In the genomic region with DNA sequence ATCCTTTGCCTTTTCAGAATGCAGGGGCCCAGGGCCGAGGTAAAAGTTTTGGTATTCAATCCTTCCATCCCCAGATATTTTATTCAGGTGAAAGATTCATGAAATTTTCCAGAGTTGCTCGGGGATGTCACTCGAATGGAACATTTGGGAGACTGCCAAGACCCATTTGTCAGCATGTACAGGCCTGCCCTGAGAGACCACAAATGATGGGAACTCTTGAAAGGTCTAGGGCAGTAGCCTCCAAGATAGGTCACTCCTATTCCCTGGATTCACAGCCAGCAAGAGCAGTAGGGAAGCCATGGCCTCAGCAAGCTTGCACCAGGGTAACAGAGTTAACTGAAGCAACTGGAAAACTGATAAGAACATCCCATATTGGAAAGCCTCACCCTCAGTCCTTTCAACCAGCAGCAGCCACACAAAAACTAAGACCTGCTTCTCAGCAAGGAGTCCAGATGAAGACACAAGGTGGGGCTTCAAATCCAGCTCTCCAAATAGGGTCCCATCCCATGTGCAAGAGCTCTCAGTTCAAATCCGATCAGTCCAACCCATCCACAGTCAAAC, we compare ENCODE assay signal across 27 cellular contexts. TPM values are rescaled to one million over a fixed set of nuclear protein-coding genes. Genes with fewer than 3 reads are reported as not detected.
A peak's percentile ranks its signal among the peaks of the same experiment; 100 is the strongest.
DNase-seq lines count a peak whose midpoint lies in the region; ATAC-seq and TF ChIP-seq lines count a peak whose summit lies in the region.
"Had no signal": no experiment of that assay in that cellular context is flagged by ENCODE, and none has a peak within 500 bp of the region (broad histone marks: within the 10 kb centered on the region; RNA-seq: fewer than 3 reads in every experiment).

No MANE protein-coding gene starts in this region.

- H3K4me1 ChIP-seq in RWPE2 (ENCODE audit: insufficient read depth, poor library complexity, severe bottlenecking), result no peaks in the 10 kb centered on the region
- H3K4me1 ChIP-seq: breast epithelium had no signal

- no peaks in the 10 kb centered on the region for H3K27me3 Mint-ChIP-seq in activated T-cell treated with anti-CD3 and anti-CD28 coated beads, Interleukin-2, amount 50 U/mL, for 72 hours (ENCODE audit: low read depth)
- H3K27me3 Mint-ChIP-seq: activated CD4-positive, alpha-beta memory T cell treated with anti-CD3 and anti-CD28 coated beads, Interleukin-2, amount 10 ng/mL, durations not matched to agents 7 days and 5 days; activated naive CD4-positive, alpha-beta T cell treated with anti-CD3 and anti-CD28 coated beads, Interleukin-2, amount 50 U/mL, for 24 hours; stimulated activated naive B cell treated with anti-CD40 and anti-IgM and Interleukin-4, amounts not matched to agents 10 μg/mL and 1 μg/mL and 100 μg/mL, for 72 hours had no signal

- no peaks in the 10 kb centered on the region for H3K36me3 ChIP-seq in RWPE2 (ENCODE audit: low read depth)
- H3K36me3 ChIP-seq: breast epithelium had no signal

- DNase-seq in DMS 273 (lab: John Stamatoyannopoulos, UW; ENCODE audit: unreplicated experiment) (peak; percentile 22), DMS 273 treated with DMSO at 0.1 percent for 48 hours (lab: John Stamatoyannopoulos, UW) (no peak), LHCN-M2 (ENCODE audit: low read depth) (peak; percentile 17), RWPE2 (ENCODE audit: low spot score) (no peak), kidney tubule cell (ENCODE audit: low spot score) (peak; percentile 55), amygdala (lab: John Stamatoyannopoulos, UW) (no peak)
- no peak for DNase-seq in activated T-cell treated with anti-CD3 and anti-CD28 coated beads, Interleukin-2, amount 50 U/mL, for 48 hours
- no peak for DNase-seq in activated T-cell treated with anti-CD3 and anti-CD28 coated beads, Interleukin-2, amount 50 U/mL, for 72 hours
- DNase-seq: activated CD4-positive, alpha-beta memory T cell treated with anti-CD3 and anti-CD28 coated beads, Interleukin-2, amount 10 ng/mL, durations not matched to agents 7 days and 5 days; activated CD4-positive, alpha-beta T cell treated with anti-CD3 and anti-CD28 coated beads for 1 hour; H7; NCI-H1436 treated with DMSO at 0.1 percent for 48 hours; NCI-H510A treated with DMSO at 0.1 percent for 48 hours; PC-3; stimulated activated naive B cell treated with anti-CD40 and anti-IgM and Interleukin-4, amounts not matched to agents 10 μg/mL and 1 μg/mL and 100 μg/mL, for 72 hours had no signal

- H3K27ac Mint-ChIP-seq in activated T-cell treated with anti-CD3 and anti-CD28 coated beads, Interleukin-2, amount 50 U/mL, for 72 hours, result no peak overlapping the region
- H3K27ac Mint-ChIP-seq: activated CD4-positive, alpha-beta memory T cell treated with anti-CD3 and anti-CD28 coated beads, Interleukin-2, amount 10 ng/mL, durations not matched to agents 7 days and 5 days; activated naive CD4-positive, alpha-beta T cell treated with anti-CD3 and anti-CD28 coated beads, Interleukin-2, amount 50 U/mL, for 24 hours; memory B cell; stimulated activated naive B cell treated with anti-CD40 and anti-IgM and Interleukin-4, amounts not matched to agents 10 μg/mL and 1 μg/mL and 100 μg/mL, for 72 hours had no signal

- H3K36me3 Mint-ChIP-seq in activated T-cell treated with anti-CD3 and anti-CD28 coated beads, Interleukin-2, amount 50 U/mL, for 72 hours (ENCODE audit: insufficient read depth in 2 of 2), result peaks cover 0 to 3% of the 10 kb centered on the region in 2 donors

- ATAC-seq in RWPE2 (ENCODE audit: low read depth), result peak; percentile 58; the same call in 2 of the 3 replicates
- no peak for ATAC-seq in activated T-cell treated with anti-CD3 and anti-CD28 coated beads, Interleukin-2, amount 50 U/mL, for 72 hours (replicated peaks in 1 of 2)
- ATAC-seq: left lobe of liver; PC-3; stimulated activated naive B cell treated with anti-CD40 and anti-IgM and Interleukin-4, amounts not matched to agents 10 μg/mL and 1 μg/mL and 100 μg/mL, for 72 hours had no signal

- H3K4me3 ChIP-seq in RWPE2 (ENCODE audit: severe bottlenecking), result no peak overlapping the region
- H3K4me3 ChIP-seq: breast epithelium, skin epidermis had no signal

- no peak overlapping the region for H3K4me3 Mint-ChIP-seq in activated T-cell treated with anti-CD3 and anti-CD28 coated beads, Interleukin-2, amount 50 U/mL, for 72 hours
- H3K4me3 Mint-ChIP-seq: activated CD4-positive, alpha-beta memory T cell treated with anti-CD3 and anti-CD28 coated beads, Interleukin-2, amount 10 ng/mL, durations not matched to agents 7 days and 5 days; activated naive CD4-positive, alpha-beta T cell treated with anti-CD3 and anti-CD28 coated beads, Interleukin-2, amount 50 U/mL, for 24 hours; CD14-positive monocyte; memory B cell; stimulated activated naive B cell treated with anti-CD40 and anti-IgM and Interleukin-4, amounts not matched to agents 10 μg/mL and 1 μg/mL and 100 μg/mL, for 72 hours had no signal

- no peak for TF ChIP-seq CTCF in RWPE2 (IDR thresholded peaks at IDR 0.05; ENCODE audit: poor library complexity, severe bottlenecking)

- H3K9me3 ChIP-seq in RWPE2 (ENCODE audit: severe bottlenecking), result no peaks in the 10 kb centered on the region
- H3K9me3 ChIP-seq: breast epithelium had no signal

- no peak overlapping the region for H3K27ac ChIP-seq in RWPE2 (ENCODE audit: poor library complexity, severe bottlenecking)
- H3K27ac ChIP-seq: 22Rv1, breast epithelium, epithelial cell of prostate, KMS-11, skin epidermis had no signal

- no peaks in the 10 kb centered on the region for H3K4me1 Mint-ChIP-seq in activated T-cell treated with anti-CD3 and anti-CD28 coated beads, Interleukin-2, amount 50 U/mL, for 72 hours (ENCODE audit: low read depth)
- H3K4me1 Mint-ChIP-seq: activated CD4-positive, alpha-beta memory T cell treated with anti-CD3 and anti-CD28 coated beads, Interleukin-2, amount 10 ng/mL, durations not matched to agents 7 days and 5 days had no signal

- no peaks in the 10 kb centered on the region for H3K27me3 ChIP-seq in RWPE2 (ENCODE audit: insufficient read depth, poor library complexity, severe bottlenecking)
- H3K27me3 ChIP-seq: breast epithelium had no signal

- no peaks in the 10 kb centered on the region for H3K9me3 Mint-ChIP-seq in activated T-cell treated with anti-CD3 and anti-CD28 coated beads, Interleukin-2, amount 50 U/mL, for 72 hours
- H3K9me3 Mint-ChIP-seq: activated naive CD4-positive, alpha-beta T cell treated with anti-CD3 and anti-CD28 coated beads, Interleukin-2, amount 50 U/mL, for 24 hours; memory B cell; stimulated activated naive B cell treated with anti-CD40 and anti-IgM and Interleukin-4, amounts not matched to agents 10 μg/mL and 1 μg/mL and 100 μg/mL, for 72 hours had no signal

RNA-seq across cellular contexts. Expression of a gene that starts 12.5 kb away (rescaled TPM):
- total RNA-seq in LHCN-M2 (2014; rRNA removed), result 3.2 and 4.1 TPM in 2 replicates
- 1.2 TPM for polyA plus RNA-seq in LHCN-M2 (2012)
- total RNA-seq in activated T-cell treated with anti-CD3 and anti-CD28 coated beads, Interleukin-2, amount 50 U/mL, for 72 hours, result 1 to 10 TPM in 1 of 2 donors, under 1 TPM in 1; 0.76 to 1.2 TPM

RNA-seq across cellular contexts. Expression of a gene that starts 18.7 kb away (rescaled TPM):
- 46.6 and 50.4 TPM in 2 replicates for total RNA-seq in LHCN-M2 (2014; rRNA removed)
- polyA plus RNA-seq in LHCN-M2 (2012), result 3,303 TPM
- 1,000 to 10,000 TPM; 2,016 to 2,043 TPM for total RNA-seq in activated T-cell treated with anti-CD3 and anti-CD28 coated beads, Interleukin-2, amount 50 U/mL, for 72 hours

RNA-seq across cellular contexts. Expression of a gene that starts 55.5 kb away (rescaled TPM):
- 75.5 and 78.8 TPM in 2 replicates for total RNA-seq in LHCN-M2 (2014; rRNA removed)
- 27.5 TPM for polyA plus RNA-seq in LHCN-M2 (2012)
- total RNA-seq in activated T-cell treated with anti-CD3 and anti-CD28 coated beads, Interleukin-2, amount 50 U/mL, for 72 hours, result 10 to 100 TPM; 62.7 to 69.1 TPM

RNA-seq across cellular contexts. Expression of a gene that starts 55.6 kb away (rescaled TPM):
- total RNA-seq in LHCN-M2 (2014; rRNA removed), result not detected in 2 replicates
- polyA plus RNA-seq in LHCN-M2 (2012), result not detected
- total RNA-seq in activated T-cell treated with anti-CD3 and anti-CD28 coated beads, Interleukin-2, amount 50 U/mL, for 72 hours, result not detected
- total RNA-seq: activated CD4-positive, alpha-beta memory T cell treated with anti-CD3 and anti-CD28 coated beads, Interleukin-2, amount 10 ng/mL, durations not matched to agents 7 days and 5 days; osteocyte; PC-3; T-helper 2 cell treated with Interferon-gamma antibody and Interleukin-4, amounts not matched to agents 100 ng/mL and 5 ng/mL, for 36 hours had no signal
- polyA plus RNA-seq: CD14-positive monocyte, neural cell had no signal

Comparison
In these comparisons a context has a peak if more than half of its experiments do, and no peak if none do; other contexts are left out.
1. DNase-seq: peak in DMS 273 (single experiment), LHCN-M2 (single experiment) and kidney tubule cell (single experiment); none in DMS 273 treated with DMSO at 0.1 percent for 48 hours (single experiment), RWPE2 (single experiment), activated T-cell treated with anti-CD3 and anti-CD28 coated beads, Interleukin-2, amount 50 U/mL, for 48 hours (0 of 2), amygdala (0 of 56) and activated T-cell treated with anti-CD3 and anti-CD28 coated beads, Interleukin-2, amount 50 U/mL, for 72 hours (0 of 2).
2. RNA of a gene that starts 18.7 kb away (total RNA-seq): 2,016 to 2,043 TPM in activated T-cell treated with anti-CD3 and anti-CD28 coated beads, Interleukin-2, amount 50 U/mL, for 72 hours; 46.6 to 50.4 TPM in LHCN-M2; every median in the first group is over 10 times any median in the second.